ENCODE assay signal across 17 cellular contexts in genomic region chr5:140222416-140222815, GRCh38. TPM values are rescaled to one million over a fixed set of nuclear protein-coding genes. Genes with fewer than 3 reads are reported as not detected.
DNase-seq lines count a peak whose midpoint lies in the region; ATAC-seq and TF ChIP-seq lines count a peak whose summit lies in the region.
"Had no signal": no experiment of that assay in that cellular context is flagged by ENCODE, and none has a peak within 500 bp of the region (broad histone marks: within the 10 kb centered on the region; RNA-seq: fewer than 3 reads in every experiment).

No MANE protein-coding gene starts in this region.

- H2AFZ ChIP-seq in hepatocyte = no peak overlapping the region

- H3K27me3 ChIP-seq in heart right ventricle (no peaks in the 10 kb centered on the region), hepatocyte (no peaks in the 10 kb centered on the region), neutrophil (no peaks in the 10 kb centered on the region)

- H3K79me2 ChIP-seq in hepatocyte = peaks cover 37% of the 10 kb centered on the region

- H3K4me2 ChIP-seq in hepatocyte = no peak overlapping the region

- ATAC-seq in heart right ventricle (peak in 4 of 8 donors; percentile 5 to 27 (median 22)), Right ventricle myocardium superior (ENCODE audit: poor library complexity) (no peak), HG03159 (IDR thresholded peaks at IDR 0.05; ENCODE audit: unreplicated experiment) (no peak)
- ATAC-seq: effector memory CD8-positive, alpha-beta T cell; stimulated activated naive B cell treated with anti-CD40 and anti-IgM and Interleukin-4, amounts not matched to agents 10 μg/mL and 1 μg/mL and 100 μg/mL, for 72 hours had no signal

- no peaks in the 10 kb centered on the region for H3K9me2 ChIP-seq in hepatocyte (replicated peaks; ENCODE audit: insufficient read depth)

- DNase-seq in heart right ventricle = no peak
- DNase-seq in Right ventricle myocardium superior = no peak
- no peak for DNase-seq in hepatocyte (ENCODE audit: low spot score)
- no peak for DNase-seq in islet precursor cell
- no peak for DNase-seq in A172 (ENCODE audit: low spot score)
- no peak for DNase-seq in DMS53 (lab: John Stamatoyannopoulos, UW)
- DNase-seq: ACHN; activated CD4-positive, alpha-beta memory T cell treated with anti-CD3 and anti-CD28 coated beads for 36 hours; activated T-cell treated with anti-CD3 and anti-CD28 coated beads, Interleukin-2, amount 50 U/mL, for 48 hours; effector memory CD8-positive, alpha-beta T cell; NCI-H146; stimulated activated naive B cell treated with anti-CD40 and anti-IgM and Interleukin-4, amounts not matched to agents 10 μg/mL and 1 μg/mL and 100 μg/mL, for 72 hours; trophoblast cell; WERI-Rb-1 had no signal

- intact Hi-C loops in heart right ventricle (cut with DNase I) (loop anchor here in 6 of 10 donors (2.0 to 5.0 kb wide), 3 partner anchors 32 to 40 kb away; no protein-coding TSS in a partner anchor), Right ventricle myocardium superior (cut with DNase I) (no loop called here)

- H3K36me3 ChIP-seq in heart right ventricle (no peaks in the 10 kb centered on the region), hepatocyte (replicated peaks; ENCODE audit: insufficient read depth, low read depth) (no peaks in the 10 kb centered on the region), neutrophil (no peaks in the 10 kb centered on the region)
- H3K36me3 ChIP-seq: HAP-1, WERI-Rb-1 had no signal

- TF ChIP-seq CTCF in heart right ventricle (IDR thresholded peaks at IDR 0.05) (no peak), hepatocyte (IDR thresholded peaks at IDR 0.05; ENCODE audit: poor library complexity) (no peak), neutrophil (IDR thresholded peaks at IDR 0.05) (no peak)

- H3K4me3 ChIP-seq in heart right ventricle (no peak overlapping the region), hepatocyte (no peak overlapping the region), neutrophil (ENCODE audit: low read depth in 1 of 2, low read length in 1 of 2) (no peak overlapping the region)
- H3K4me3 ChIP-seq: HAP-1 had no signal

- H3K27ac ChIP-seq in heart right ventricle (peak overlapping the region in 9 of 10 donors; percentile 52 to 87 (median 80)), hepatocyte (peak overlapping the region; percentile 85), neutrophil (peak overlapping the region; percentile 51)
- H3K27ac ChIP-seq: WERI-Rb-1 had no signal

- H4K20me1 ChIP-seq in hepatocyte (ENCODE audit: insufficient read depth, poor library complexity, severe bottlenecking) = no peaks in the 10 kb centered on the region

- H3K9me3 ChIP-seq in heart right ventricle = no peaks in the 10 kb centered on the region
- no peaks in the 10 kb centered on the region for H3K9me3 ChIP-seq in hepatocyte (ENCODE audit: low read depth)
- no peaks in the 10 kb centered on the region for H3K9me3 ChIP-seq in neutrophil
- H3K9me3 ChIP-seq: HAP-1 had no signal

- 76% methylated on average over 1 of the region's 1 CpG for WGBS in heart right ventricle, 2 donors
- 65% methylated on average over 1 of the region's 1 CpG for WGBS in hepatocyte (ENCODE audit: low lambda C conversion rate, missing lambda C conversion rate)

- peaks cover 17 to 87% (median 71%) of the 10 kb centered on the region in 9 donors for H3K4me1 ChIP-seq in heart right ventricle
- H3K4me1 ChIP-seq in hepatocyte (ENCODE audit: insufficient read depth) = peaks cover 55% of the 10 kb centered on the region
- H3K4me1 ChIP-seq in neutrophil (ENCODE audit: control insufficient read depth in 1 of 2, insufficient read depth in 1 of 2, low read depth in 1 of 2, low read length in 1 of 2) = peaks cover 57 to 68% of the 10 kb centered on the region in 2 experiments

RNA-seq across cellular contexts. Expression of gene CYSTM1, which starts 47.4 kb away (rescaled TPM):
- total RNA-seq in heart right ventricle (100 to 1,000 TPM in 3 of 10 donors, 10 to 100 TPM in 7; 55.2 to 114 (median 95.3) TPM), Right ventricle myocardium superior (58.3 TPM), hepatocyte (111 and 120 TPM in 2 replicates)
- polyA plus RNA-seq in heart right ventricle (100 to 1,000 TPM in 1 of 2 donors, 10 to 100 TPM in 1; 45.0 to 217 TPM), hepatocyte (196 and 262 TPM in 2 replicates)
- 48.4 and 54.9 TPM in 2 replicates for total RNA-seq in A172 (2014; rRNA removed; shearing (Covaris generic))
